ENCODE assay signal across 1 cellular context in the genomic region with DNA sequence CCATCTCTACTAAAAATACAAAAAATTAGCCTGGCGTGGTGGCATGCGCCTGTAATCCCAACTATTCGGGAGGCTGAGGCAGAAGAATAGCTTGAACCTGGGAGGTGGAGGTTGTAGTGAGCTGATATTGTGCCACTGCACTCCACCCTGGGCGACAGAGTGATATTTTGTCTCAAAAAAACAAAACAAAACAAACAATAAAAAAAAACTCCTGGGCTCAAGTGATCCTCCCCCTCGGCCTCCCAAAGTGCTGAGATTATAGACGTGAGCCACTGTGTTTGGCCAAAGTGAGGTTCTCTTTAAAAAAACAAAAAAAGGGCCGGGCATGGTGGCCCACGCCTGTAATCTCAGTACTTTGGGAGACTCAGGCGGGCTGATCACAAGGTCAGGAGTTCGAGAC.
TF ChIP-seq lines count a peak whose summit lies in the region.

No MANE protein-coding gene starts in this region.

TF ChIP-seq in A549, 52 proteins besides CTCF, POLR2A, EP300 and RAD21 (continued from another document):
- TF ChIP-seq HEYL (CRISPR knock-in tag; IDR thresholded peaks at IDR 0.05) (no peak), JUN (IDR thresholded peaks at IDR 0.05) (no peak), KDM1A (IDR thresholded peaks at IDR 0.05; ENCODE audit: low read depth) (no peak)
